ENCODE assay signal across 8 cellular contexts in genomic region chr13:79541426-79542049, GRCh38.
DNase-seq lines count a peak whose midpoint lies in the region; ATAC-seq, FAIRE-seq and TF ChIP-seq lines count a peak whose summit lies in the region.

No MANE protein-coding gene starts in this region.

- TF ChIP-seq CTCF in GM13976 (IDR thresholded peaks at IDR 0.05; ENCODE audit: borderline replicate concordance, control extremely low read depth, extremely low read depth, insufficient read depth, missing control alignments): peak; percentile 54

- H3K79me2 ChIP-seq in mesendoderm (ENCODE audit: control insufficient read depth, insufficient read depth, low read length): no peaks in the 10 kb centered on the region

- H3K27ac ChIP-seq in mesendoderm (ENCODE audit: low read depth, low read length): no peak overlapping the region

- DNase-seq in AG20443 (ENCODE audit: low spot score) (peak; percentile 21), GM13976 (ENCODE audit: low spot score) (peak; percentile 13), NCI-H82 (lab: John Stamatoyannopoulos, UW) (peak; percentile 78), mesendoderm (peak; percentile 68)

- H2BK5ac ChIP-seq in mesendoderm (ENCODE audit: low read length): no peak overlapping the region

- no peak overlapping the region for H3K9ac ChIP-seq in mesendoderm (ENCODE audit: low read length)

- no peak overlapping the region for H2AK5ac ChIP-seq in mesendoderm (ENCODE audit: low read length)

- no peaks in the 10 kb centered on the region for H3K79me1 ChIP-seq in mesendoderm (ENCODE audit: low read length)

- no peak overlapping the region for H2BK120ac ChIP-seq in mesendoderm (ENCODE audit: low read depth, low read length)

- no peak overlapping the region for H3K23ac ChIP-seq in mesendoderm (ENCODE audit: low read length)

- no peaks in the 10 kb centered on the region for H3K36me3 ChIP-seq in mesendoderm (ENCODE audit: control insufficient read depth, insufficient read depth, low read length)

- H3K4ac ChIP-seq in mesendoderm (ENCODE audit: low read depth, low read length): no peak overlapping the region

- no peak overlapping the region for H3K4me2 ChIP-seq in mesendoderm (ENCODE audit: low read length)

- peak; percentile 96 for FAIRE-seq in colon (lab: Jason Lieb, UNC)

- no peak overlapping the region for H2BK15ac ChIP-seq in mesendoderm (replicated peaks; ENCODE audit: low read depth)

- no peak overlapping the region for H4K5ac ChIP-seq in mesendoderm (ENCODE audit: low read length)

- no peak overlapping the region for H3K4me3 ChIP-seq in mesendoderm (ENCODE audit: low read length)

- no peak overlapping the region for H3K18ac ChIP-seq in mesendoderm (ENCODE audit: low read length)

- WGBS in mesendoderm (ENCODE audit: extremely low coverage, insufficient coverage, low lambda C conversion rate): no CpG with 5 or more reads among the region's 1 CpG

- in situ Hi-C loops in GM13976 (cut with MboI; ENCODE audit: low sequenced_read_pairs, unreplicated experiment): no loop called here

- H4K8ac ChIP-seq in mesendoderm (ENCODE audit: low read depth, low read length): no peak overlapping the region

- no peaks in the 10 kb centered on the region for H3K27me3 ChIP-seq in mesendoderm (ENCODE audit: insufficient read depth, low read length, poor library complexity)

- no peak overlapping the region for H3K56ac ChIP-seq in mesendoderm (ENCODE audit: low read length)

- ATAC-seq in HG03354 (IDR thresholded peaks at IDR 0.05; ENCODE audit: poor library complexity, severe bottlenecking, unreplicated experiment): peak; percentile 77
- ATAC-seq in HG03108 (IDR thresholded peaks at IDR 0.05; ENCODE audit: unreplicated experiment): no peak
- no peak for ATAC-seq in GM19397 (IDR thresholded peaks at IDR 0.05; ENCODE audit: unreplicated experiment)

- no peaks in the 10 kb centered on the region for H3K4me1 ChIP-seq in mesendoderm (ENCODE audit: control insufficient read depth, low read depth, low read length)

Comparison
In these comparisons a context has a peak if more than half of its experiments do, and no peak if none do; other contexts are left out.
1. DNase-seq: peak in every context shown above with its lines; median percentile 78 in NCI-H82; 68 in mesendoderm; 21 in AG20443; 13 in GM13976.